20 cellular contexts compared by ENCODE assay signal in the genomic region with DNA sequence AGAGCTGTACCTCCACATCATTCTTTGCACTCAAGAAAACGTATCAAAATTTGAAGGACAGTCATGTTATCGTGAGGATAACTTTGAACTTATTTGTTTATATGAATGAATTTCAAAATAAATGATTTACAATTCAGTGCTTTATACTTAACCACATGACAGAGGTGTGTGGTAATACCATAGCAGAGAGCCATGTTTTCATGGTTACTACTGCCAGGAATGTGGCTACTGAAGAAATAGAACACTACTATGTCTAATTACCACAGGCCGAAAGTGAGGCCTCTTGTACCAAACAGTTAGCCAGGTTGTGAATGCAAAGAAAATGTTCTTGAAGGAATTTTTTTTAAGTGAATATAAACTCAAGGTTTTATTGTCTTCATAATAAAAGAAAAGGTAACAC. TPM values are rescaled to one million over a fixed set of nuclear protein-coding genes. Genes with fewer than 3 reads are reported as not detected.
DNase-seq lines count a peak whose midpoint lies in the region; ATAC-seq and TF ChIP-seq lines count a peak whose summit lies in the region.
"Had no signal": no experiment of that assay in that cellular context is flagged by ENCODE, and none has a peak within 500 bp of the region (broad histone marks: within the 10 kb centered on the region; RNA-seq: fewer than 3 reads in every experiment).

No MANE protein-coding gene starts in this region.

- ATAC-seq in right cardiac atrium (no peak), GM21737 (IDR thresholded peaks at IDR 0.05; ENCODE audit: unreplicated experiment) (no peak)
- no peak for ATAC-seq in CD8-positive, alpha-beta T cell
- ATAC-seq: heart left ventricle; stimulated activated naive B cell treated with anti-CD40 and anti-IgM and Interleukin-4, amounts not matched to agents 10 μg/mL and 1 μg/mL and 100 μg/mL, for 72 hours had no signal

- no peaks in the 10 kb centered on the region for H3K27me3 Mint-ChIP-seq in CD8-positive, alpha-beta T cell (ENCODE audit: low read depth)
- H3K27me3 Mint-ChIP-seq: CD8-positive, alpha-beta memory T cell had no signal

- H3K36me3 Mint-ChIP-seq in CD8-positive, alpha-beta T cell = peaks cover 35% of the 10 kb centered on the region
- H3K36me3 Mint-ChIP-seq: stimulated activated naive B cell treated with anti-CD40 and anti-IgM and Interleukin-4, amounts not matched to agents 10 μg/mL and 1 μg/mL and 100 μg/mL, for 72 hours had no signal

- intact Hi-C loops in left ventricle myocardium inferior (cut with micrococcal nuclease) (no loop called here), right cardiac atrium (cut with DNase I) (no loop called here)
- intact Hi-C loops in CD8-positive, alpha-beta T cell (cut with DNase I, micrococcal nuclease) = no loop called here

- in situ Hi-C loops in astrocyte of the cerebellum (cut with HindIII; ENCODE audit: low sequenced_read_pairs) = no loop called here

- no peaks in the 10 kb centered on the region for H3K9me3 Mint-ChIP-seq in CD8-positive, alpha-beta T cell
- H3K9me3 Mint-ChIP-seq: CD8-positive, alpha-beta memory T cell; neural progenitor cell; stimulated activated naive B cell treated with anti-CD40 and anti-IgM and Interleukin-4, amounts not matched to agents 10 μg/mL and 1 μg/mL and 100 μg/mL, for 72 hours had no signal

- 97% methylated on average over 3 of the region's 3 CpGs for WGBS in right cardiac atrium

- POLR2A ChIA-PET in CD8-positive, alpha-beta T cell (lab: Charles Lee) = interaction anchor here (1.3 kb wide), 1 partner anchor 47 kb away, joined by 3 read pairs; no protein-coding TSS in a partner anchor

- peaks cover 3% of the 10 kb centered on the region for H3K36me3 ChIP-seq in left ventricle myocardium inferior
- no peaks in the 10 kb centered on the region for H3K36me3 ChIP-seq in CD8-positive, alpha-beta T cell (ENCODE audit: insufficient read depth, low read length)
- H3K36me3 ChIP-seq: brain microvascular endothelial cell, heart left ventricle, neural progenitor cell had no signal

- H3K4me1 ChIP-seq in left ventricle myocardium inferior = peaks cover 53% of the 10 kb centered on the region
- H3K4me1 ChIP-seq in right cardiac atrium (ENCODE audit: control insufficient read depth, insufficient read depth, low read length) = peaks cover 7% of the 10 kb centered on the region
- H3K4me1 ChIP-seq in CD8-positive, alpha-beta T cell (ENCODE audit: insufficient read depth, low read length) = peaks cover 58% of the 10 kb centered on the region

- H3K27me3 ChIP-seq in left ventricle myocardium inferior (ENCODE audit: low read depth) (no peaks in the 10 kb centered on the region), right cardiac atrium (ENCODE audit: control insufficient read depth, insufficient read depth) (no peaks in the 10 kb centered on the region)
- no peaks in the 10 kb centered on the region for H3K27me3 ChIP-seq in CD8-positive, alpha-beta T cell (ENCODE audit: insufficient read depth, low read length)
- H3K27me3 ChIP-seq: brain microvascular endothelial cell, heart left ventricle, MG63, neural progenitor cell had no signal

- CTCF ChIA-PET in CD8-positive, alpha-beta T cell (lab: Charles Lee) = no interaction called here

- H3K4me1 Mint-ChIP-seq in CD8-positive, alpha-beta T cell (ENCODE audit: low read depth) = peaks cover 83% of the 10 kb centered on the region

- no peak overlapping the region for H3K4me3 Mint-ChIP-seq in CD8-positive, alpha-beta T cell
- H3K4me3 Mint-ChIP-seq: CD8-positive, alpha-beta memory T cell; neural progenitor cell; stimulated activated naive B cell treated with anti-CD40 and anti-IgM and Interleukin-4, amounts not matched to agents 10 μg/mL and 1 μg/mL and 100 μg/mL, for 72 hours had no signal

- no peak for TF ChIP-seq CTCF in left ventricle myocardium inferior (IDR thresholded peaks at IDR 0.05; ENCODE audit: borderline replicate concordance)
- TF ChIP-seq CTCF in astrocyte of the cerebellum (IDR thresholded peaks at IDR 0.05; ENCODE audit: low read depth, low read length, missing control alignments) = no peak
- TF ChIP-seq CTCF in CD8-positive, alpha-beta T cell (IDR thresholded peaks at IDR 0.05) = no peak

- no peak overlapping the region for H3K27ac Mint-ChIP-seq in CD8-positive, alpha-beta T cell
- H3K27ac Mint-ChIP-seq: neural progenitor cell; stimulated activated naive B cell treated with anti-CD40 and anti-IgM and Interleukin-4, amounts not matched to agents 10 μg/mL and 1 μg/mL and 100 μg/mL, for 72 hours had no signal

- H3K9me3 ChIP-seq in left ventricle myocardium inferior (replicated peaks) (no peaks in the 10 kb centered on the region), right cardiac atrium (ENCODE audit: control insufficient read depth, low read length) (no peaks in the 10 kb centered on the region)
- no peaks in the 10 kb centered on the region for H3K9me3 ChIP-seq in CD8-positive, alpha-beta T cell (ENCODE audit: low read length)
- H3K9me3 ChIP-seq: heart left ventricle, MG63 had no signal

- H3K4me3 ChIP-seq in left ventricle myocardium inferior = no peak overlapping the region
- no peak overlapping the region for H3K4me3 ChIP-seq in right cardiac atrium (ENCODE audit: low read length)
- no peak overlapping the region for H3K4me3 ChIP-seq in astrocyte of the cerebellum (ENCODE audit: low read depth, low read length)
- H3K4me3 ChIP-seq in CD8-positive, alpha-beta T cell (ENCODE audit: low read depth, low read length) = no peak overlapping the region
- H3K4me3 ChIP-seq: heart left ventricle, MG63, neural progenitor cell had no signal

- DNase-seq in left ventricle myocardium inferior (no peak), right cardiac atrium (no peak), astrocyte of the cerebellum (ENCODE audit: low read depth) (peak; percentile 70), iris pigment epithelial cell (ENCODE audit: low read depth) (peak; percentile 88), NCI-H2227 treated with DMSO at 0.1 percent for 48 hours (lab: John Stamatoyannopoulos, UW) (no peak)
- DNase-seq in stimulated activated CD4-positive, alpha-beta T cell treated with anti-CD3 and anti-CD28 coated beads, Interleukin-4, amount 100 ng/mL, for 1 hour = no peak
- DNase-seq in CD8-positive, alpha-beta T cell = no peak
- DNase-seq: activated CD4-positive, alpha-beta T cell treated with anti-CD3 and anti-CD28 coated beads for 48 hours; activated CD8-positive, alpha-beta memory T cell treated with anti-CD3 and anti-CD28 coated beads, Interleukin-2, amount 50 U/mL, for 4 hours; brain microvascular endothelial cell; CD8-positive, alpha-beta memory T cell; heart left ventricle; MG63; NCI-H187 treated with DMSO at 0.1 percent for 48 hours; NCI-H446 treated with DMSO at 0.1 percent for 48 hours; RPMI8226; stimulated activated CD4-positive, alpha-beta T cell treated with anti-CD3 and anti-CD28 coated beads, Interleukin-15, amount 100 ng/mL, for 24 hours; stimulated activated naive B cell treated with anti-CD40 and anti-IgM and Interleukin-4, amounts not matched to agents 10 μg/mL and 1 μg/mL and 100 μg/mL, for 72 hours had no signal

- H3K27ac ChIP-seq in left ventricle myocardium inferior (replicated peaks) = peak overlapping the region; percentile 31
- H3K27ac ChIP-seq in right cardiac atrium (ENCODE audit: low read length) = no peak overlapping the region
- no peak overlapping the region for H3K27ac ChIP-seq in CD8-positive, alpha-beta T cell (ENCODE audit: low read depth, low read length)
- H3K27ac ChIP-seq: brain microvascular endothelial cell, neural progenitor cell had no signal

RNA-seq across cellular contexts. Expression of gene AAK1, which starts 49.2 kb away (rescaled TPM):
- 133 TPM for total RNA-seq in left ventricle myocardium inferior
- 10 to 100 TPM; 45.6 to 57.5 (median 53.4) TPM for total RNA-seq in right cardiac atrium
- polyA plus RNA-seq in right cardiac atrium = 13.8 TPM
- 100 to 1,000 TPM; 156 to 174 TPM for total RNA-seq in CD8-positive, alpha-beta T cell

Comparison
In these comparisons a context has a peak if more than half of its experiments do, and no peak if none do; other contexts are left out.
1. DNase-seq: peak in astrocyte of the cerebellum (single experiment) and iris pigment epithelial cell (single experiment); none in left ventricle myocardium inferior (single experiment), right cardiac atrium (0 of 3), stimulated activated CD4-positive, alpha-beta T cell treated with anti-CD3 and anti-CD28 coated beads, Interleukin-4, amount 100 ng/mL, for 1 hour (single experiment), CD8-positive, alpha-beta T cell (0 of 7) and NCI-H2227 treated with DMSO at 0.1 percent for 48 hours (single experiment).